Comparison of ENCODE assay signal across 10 cellular contexts in the genomic region with DNA sequence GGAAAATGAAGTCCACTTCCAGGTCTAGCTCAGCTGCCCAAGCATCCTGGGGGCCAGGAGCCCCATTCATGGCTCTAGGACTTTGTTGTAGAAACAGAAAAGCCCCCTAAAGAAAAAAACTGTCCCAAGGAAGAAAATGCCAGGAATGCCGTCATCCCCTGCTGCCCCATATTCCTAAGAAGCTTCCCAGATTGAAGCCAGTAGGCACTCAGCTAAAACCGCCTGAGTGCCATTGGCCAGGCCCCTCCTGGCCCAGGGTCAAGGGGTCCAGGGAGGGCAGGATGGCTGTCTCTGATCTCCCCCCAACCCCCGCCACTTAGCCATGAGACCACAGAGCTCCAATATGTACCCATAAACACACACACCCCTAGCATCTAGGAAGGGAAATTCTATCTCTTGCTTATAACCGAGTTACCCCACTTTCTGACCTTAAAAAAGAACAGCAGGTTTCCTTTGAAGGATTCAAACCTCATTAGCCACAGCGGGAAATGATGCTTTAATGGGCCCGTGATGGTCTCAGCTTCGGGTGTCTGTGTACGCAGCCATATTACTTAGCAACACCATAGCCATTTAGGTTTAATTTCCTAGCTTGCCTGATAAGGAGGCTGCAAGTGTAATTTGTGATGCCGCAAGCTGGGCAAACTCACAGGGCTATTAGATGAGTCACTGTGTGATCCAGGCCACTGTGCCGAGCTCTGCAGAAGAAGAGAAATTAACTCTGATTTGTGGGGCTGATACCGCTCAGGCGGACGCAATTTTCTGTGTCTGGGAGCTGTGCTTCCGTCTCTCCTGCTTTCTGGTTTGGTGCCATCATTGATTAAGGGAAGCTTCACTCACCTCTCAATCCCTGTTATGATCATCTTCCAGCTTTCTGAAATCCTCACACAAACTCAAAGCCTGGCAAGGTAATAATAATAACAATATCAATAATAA.
A peak's percentile ranks its signal among the peaks of the same experiment; 100 is the strongest.
DNase-seq lines count a peak whose midpoint lies in the region; ATAC-seq and TF ChIP-seq lines count a peak whose summit lies in the region.
"Had no signal": no experiment of that assay in that cellular context is flagged by ENCODE, and none has a peak within 500 bp of the region (broad histone marks: within the 10 kb centered on the region; RNA-seq: fewer than 3 reads in every experiment).

No MANE protein-coding gene starts in this region.

- DNase-seq in HCEC 1CT (peak; percentile 16), NCI-H748 (lab: John Stamatoyannopoulos, UW; ENCODE audit: unreplicated experiment) (peak; percentile 98), epithelial cell of esophagus (ENCODE audit: low read depth) (peak; percentile 40), skeletal muscle cell (ENCODE audit: low read depth) (peak; percentile 39)
- no peak for DNase-seq in effector memory CD4-positive, alpha-beta T cell
- no peak for DNase-seq in activated CD4-positive, alpha-beta T cell treated with anti-CD3 and anti-CD28 coated beads, Interleukin-2, amount 10 ng/mL, durations not matched to agents 24 days and 14 days
- DNase-seq: nucleus accumbens, Right ventricle myocardium superior had no signal

- TF ChIP-seq CTCF in epithelial cell of esophagus (IDR thresholded peaks at IDR 0.05; ENCODE audit: insufficient read depth, low read depth, low read length, missing control alignments), result no peak

- ATAC-seq in GM21528 (IDR thresholded peaks at IDR 0.05; ENCODE audit: low FRiP score, unreplicated experiment), result no peak
- no peak for ATAC-seq in GM18517 (IDR thresholded peaks at IDR 0.05; ENCODE audit: unreplicated experiment)

- H3K4me1 Mint-ChIP-seq in activated CD4-positive, alpha-beta T cell treated with anti-CD3 and anti-CD28 coated beads, Interleukin-2, amount 10 ng/mL, durations not matched to agents 24 days and 14 days, result no peaks in the 10 kb centered on the region

- H3K36me3 Mint-ChIP-seq in activated CD4-positive, alpha-beta T cell treated with anti-CD3 and anti-CD28 coated beads, Interleukin-2, amount 10 ng/mL, durations not matched to agents 24 days and 14 days (ENCODE audit: low read depth), result no peaks in the 10 kb centered on the region

- no peak overlapping the region for H3K4me3 ChIP-seq in epithelial cell of esophagus (ENCODE audit: low read length)
- no peak overlapping the region for H3K4me3 ChIP-seq in skeletal muscle cell (ENCODE audit: low read depth, low read length)
- H3K4me3 ChIP-seq in effector memory CD4-positive, alpha-beta T cell (ENCODE audit: insufficient read depth, low read depth, low read length, poor library complexity, severe bottlenecking), result no peak overlapping the region

- intact Hi-C loops in activated CD4-positive, alpha-beta T cell treated with anti-CD3 and anti-CD28 coated beads, Interleukin-2, amount 10 ng/mL, durations not matched to agents 24 days and 14 days (cut with micrococcal nuclease), result no loop called here

- no peaks in the 10 kb centered on the region for H3K9me3 Mint-ChIP-seq in activated CD4-positive, alpha-beta T cell treated with anti-CD3 and anti-CD28 coated beads, Interleukin-2, amount 10 ng/mL, durations not matched to agents 24 days and 14 days

- peaks cover 20% of the 10 kb centered on the region for H3K27me3 Mint-ChIP-seq in activated CD4-positive, alpha-beta T cell treated with anti-CD3 and anti-CD28 coated beads, Interleukin-2, amount 10 ng/mL, durations not matched to agents 24 days and 14 days

- no peaks in the 10 kb centered on the region for H3K4me1 ChIP-seq in effector memory CD4-positive, alpha-beta T cell (ENCODE audit: control insufficient read depth, insufficient read depth, low read length, poor library complexity, severe bottlenecking)

- no peaks in the 10 kb centered on the region for H3K9me3 ChIP-seq in effector memory CD4-positive, alpha-beta T cell (ENCODE audit: control insufficient read depth, low read length)

- H3K27ac Mint-ChIP-seq in activated CD4-positive, alpha-beta T cell treated with anti-CD3 and anti-CD28 coated beads, Interleukin-2, amount 10 ng/mL, durations not matched to agents 24 days and 14 days, result no peak overlapping the region

- H3K36me3 ChIP-seq in effector memory CD4-positive, alpha-beta T cell (ENCODE audit: control insufficient read depth, insufficient read depth, low read length), result no peaks in the 10 kb centered on the region

- H3K27ac ChIP-seq in effector memory CD4-positive, alpha-beta T cell (ENCODE audit: insufficient read depth, low read length, poor library complexity, severe bottlenecking), result no peak overlapping the region

- no peak overlapping the region for H3K4me3 Mint-ChIP-seq in activated CD4-positive, alpha-beta T cell treated with anti-CD3 and anti-CD28 coated beads, Interleukin-2, amount 10 ng/mL, durations not matched to agents 24 days and 14 days

- no peaks in the 10 kb centered on the region for H3K27me3 ChIP-seq in effector memory CD4-positive, alpha-beta T cell (replicated peaks; ENCODE audit: control insufficient read depth, insufficient read depth, low read length, poor library complexity, severe bottlenecking)

Comparison
In these comparisons a context has a peak if more than half of its experiments do, and no peak if none do; other contexts are left out.
1. DNase-seq: peak in HCEC 1CT (single experiment), NCI-H748 (single experiment), epithelial cell of esophagus (single experiment) and skeletal muscle cell (single experiment); none in effector memory CD4-positive, alpha-beta T cell (0 of 3) and activated CD4-positive, alpha-beta T cell treated with anti-CD3 and anti-CD28 coated beads, Interleukin-2, amount 10 ng/mL, durations not matched to agents 24 days and 14 days (single experiment).